Comparison of ENCODE assay signal across 34 cellular contexts in the genomic region with DNA sequence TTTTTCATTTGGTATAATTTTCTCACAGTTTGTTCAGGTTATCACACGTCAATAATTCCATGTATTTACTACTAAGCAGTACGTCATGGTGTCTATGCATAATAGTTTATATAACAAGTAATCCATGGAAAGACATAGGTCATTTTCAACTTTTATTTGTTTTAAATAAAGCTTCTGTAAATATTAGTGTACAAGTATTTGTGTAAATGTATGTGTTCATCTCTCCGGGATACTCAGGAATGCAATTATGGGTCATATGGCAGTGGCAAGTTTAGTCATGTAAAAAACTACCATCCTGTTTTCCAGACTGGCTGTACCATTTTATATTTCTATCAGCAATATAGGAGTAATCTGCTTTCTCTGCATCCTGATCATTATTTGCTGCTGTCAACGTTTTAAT.
"Had no signal": no experiment of that assay in that cellular context is flagged by ENCODE, and none has a peak within 500 bp of the region (broad histone marks: within the 10 kb centered on the region; RNA-seq: fewer than 3 reads in every experiment).

No MANE protein-coding gene starts in this region.

- DNase-seq: activated B cell treated with CpG ODN at 0.5 μM for 24 hours; activated CD4-positive, alpha-beta memory T cell treated with anti-CD3 and anti-CD28 coated beads for 36 hours; activated CD4-positive, alpha-beta T cell treated with anti-CD3 and anti-CD28 coated beads for 4 hours; activated CD4-positive, alpha-beta T cell treated with anti-CD3 and anti-CD28 coated beads, Interleukin-2, amount 50 U/mL, for 1 hour; activated CD4-positive, CD25-positive, alpha-beta regulatory T cell treated with anti-CD3 and anti-CD28 coated beads, Interleukin-2, amount 50 U/mL, for 72 hours; activated CD8-positive, alpha-beta memory T cell treated with anti-CD3 and anti-CD28 coated beads, Interleukin-2, amount 50 U/mL, for 4 hours; activated gamma-delta T cell treated with Interleukin-2 at 50 U/mL for 16 hours; activated naive CD4-positive, alpha-beta T cell treated with anti-CD3 and anti-CD28 coated beads for 36 hours; activated T-cell treated with anti-CD3 and anti-CD28 coated beads for 4 hours; activated T-cell treated with anti-CD3 and anti-CD28 coated beads, Interleukin-2, amount 50 U/mL, for 4 hours; adrenal gland; body of pancreas; caudate nucleus; cerebellar nuclear complex; Karpas-422; MG63; NCI-H1048; NCI-H1105 treated with DMSO at 0.1 percent for 48 hours; NCI-H1436; NCI-H1694 treated with DMSO at 0.1 percent for 48 hours; NCI-H2029; NCI-H345; NCI-H524 treated with DMSO at 0.1 percent for 48 hours; Peyer's patch; RPMI8226; SIG-M5; SW 1271; T-helper 1 cell; T-helper 2 cell; T-helper 9 cell had no signal

- H3K36me3 ChIP-seq: adrenal gland, breast epithelium, MG63, Peyer's patch had no signal

- ATAC-seq: activated naive CD4-positive, alpha-beta T cell treated with anti-CD3 and anti-CD28 coated beads, Interleukin-2, amount 50 U/mL, for 72 hours; activated T-cell treated with anti-CD3 and anti-CD28 coated beads, Interleukin-2, amount 50 U/mL, for 4 hours; body of pancreas; Right ventricle myocardium inferior had no signal

- H3K27ac ChIP-seq: adrenal gland, body of pancreas, breast epithelium, Peyer's patch, VCaP had no signal

- H3K4me1 ChIP-seq: adrenal gland, body of pancreas, breast epithelium, Peyer's patch had no signal

- H3K4me3 ChIP-seq: adrenal gland, body of pancreas, breast epithelium, MG63, Peyer's patch had no signal

- H3K9me3 ChIP-seq: adrenal gland, body of pancreas, breast epithelium, MG63, Peyer's patch had no signal

- H3K27me3 ChIP-seq: adrenal gland, body of pancreas, breast epithelium, MG63, Peyer's patch had no signal
